ENCODE assay signal across 1 cellular context in the genomic region with DNA sequence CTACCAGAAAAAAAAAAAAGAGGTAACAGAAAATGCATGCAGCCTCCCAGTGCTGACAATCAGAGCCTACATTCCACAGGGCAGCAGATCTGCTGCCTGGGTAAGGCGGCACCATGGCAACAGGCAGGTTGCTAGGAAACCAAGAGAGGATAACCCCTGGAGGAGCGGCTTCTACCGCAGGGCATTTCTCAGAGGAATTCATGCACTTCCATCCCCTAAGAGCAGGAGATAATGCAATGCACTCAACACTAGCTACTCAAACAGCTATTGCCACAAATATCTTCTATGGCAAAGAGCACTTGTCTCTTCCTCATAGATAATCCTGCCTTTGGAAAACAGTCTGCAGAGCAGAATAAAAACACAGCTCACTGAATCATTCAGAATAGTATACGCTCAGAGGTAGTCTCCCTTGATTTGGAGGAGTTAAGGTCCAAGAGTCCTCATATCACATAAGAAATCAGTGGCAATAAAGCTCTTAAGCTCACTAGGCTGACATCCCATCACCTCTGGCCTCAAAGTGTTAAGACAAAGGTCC.
TF ChIP-seq lines count a peak whose summit lies in the region.

No MANE protein-coding gene starts in this region.

TF ChIP-seq in HCT116, 20 proteins besides CTCF, POLR2A, EP300 and RAD21:
- TF ChIP-seq CBX3 (IDR thresholded peaks at IDR 0.05; ENCODE audit: low read depth), result no peak
- TF ChIP-seq POLR2AphosphoS5 (IDR thresholded peaks at IDR 0.05; ENCODE audit: low read depth, low read length), result no peak
- no peak for TF ChIP-seq ATF3 (IDR thresholded peaks at IDR 0.05)
- no peak for TF ChIP-seq TCF7L2 (IDR thresholded peaks at IDR 0.05; ENCODE audit: borderline replicate concordance, extremely low read depth, insufficient read depth, insufficient read length)
- TF ChIP-seq, protein P1, sequence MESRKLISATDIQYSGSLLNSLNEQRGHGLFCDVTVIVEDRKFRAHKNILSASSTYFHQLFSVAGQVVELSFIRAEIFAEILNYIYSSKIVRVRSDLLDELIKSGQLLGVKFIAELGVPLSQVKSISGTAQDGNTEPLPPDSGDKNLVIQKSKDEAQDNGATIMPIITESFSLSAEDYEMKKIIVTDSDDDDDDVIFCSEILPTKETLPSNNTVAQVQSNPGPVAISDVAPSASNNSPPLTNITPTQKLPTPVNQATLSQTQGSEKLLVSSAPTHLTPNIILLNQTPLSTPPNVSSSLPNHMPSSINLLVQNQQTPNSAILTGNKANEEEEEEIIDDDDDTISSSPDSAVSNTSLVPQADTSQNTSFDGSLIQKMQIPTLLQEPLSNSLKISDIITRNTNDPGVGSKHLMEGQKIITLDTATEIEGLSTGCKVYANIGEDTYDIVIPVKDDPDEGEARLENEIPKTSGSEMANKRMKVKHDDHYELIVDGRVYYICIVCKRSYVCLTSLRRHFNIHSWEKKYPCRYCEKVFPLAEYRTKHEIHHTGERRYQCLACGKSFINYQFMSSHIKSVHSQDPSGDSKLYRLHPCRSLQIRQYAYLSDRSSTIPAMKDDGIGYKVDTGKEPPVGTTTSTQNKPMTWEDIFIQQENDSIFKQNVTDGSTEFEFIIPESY (IDR thresholded peaks at IDR 0.05; ENCODE audit: extremely low read depth, insufficient replicate concordance, low read length), result no peak
TF ChIP-seq in HCT116: peak in this region for 0.
